In the genomic region with DNA sequence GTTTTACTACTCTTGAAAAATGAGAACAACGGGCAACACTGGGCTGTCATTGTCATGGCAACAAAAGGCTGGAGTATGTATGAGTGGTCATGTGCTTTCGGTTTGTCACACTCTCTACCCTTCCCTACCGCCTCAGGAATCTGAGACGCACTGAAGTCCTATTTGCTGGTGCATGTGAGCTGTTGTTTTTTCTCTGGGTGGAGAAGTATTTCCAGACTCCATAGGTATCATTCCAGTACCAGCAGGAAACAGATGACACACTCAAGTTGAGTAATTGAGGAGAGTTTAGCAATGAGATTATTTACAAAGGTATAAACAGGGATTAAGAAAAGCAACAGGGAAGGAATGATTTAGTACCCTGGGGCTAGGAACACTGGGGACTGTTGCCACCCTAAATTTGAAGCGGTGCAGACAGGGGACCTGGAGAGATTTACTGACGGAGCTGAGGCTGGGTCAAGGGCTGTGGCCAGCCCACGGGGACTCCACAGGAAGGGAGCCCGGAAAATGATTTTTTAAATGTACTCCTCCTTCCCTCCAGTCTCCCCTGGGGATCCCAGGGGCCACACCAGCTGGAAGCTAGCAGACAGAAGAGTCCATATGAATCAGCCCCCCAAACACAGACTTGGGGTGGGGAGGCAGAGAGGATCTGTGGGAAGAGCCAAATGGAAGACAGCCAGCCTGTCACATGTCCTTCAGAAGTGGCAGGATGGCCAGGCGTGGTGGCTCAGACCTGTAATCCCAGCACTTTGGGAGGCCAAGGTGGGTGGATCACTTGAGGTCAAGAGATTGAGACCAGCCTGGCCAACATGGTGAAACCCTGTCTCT, we compare ENCODE assay signal across 12 cellular contexts. TPM values are rescaled to one million over a fixed set of nuclear protein-coding genes. Genes with fewer than 3 reads are reported as not detected.
DNase-seq lines count a peak whose midpoint lies in the region; ATAC-seq, FAIRE-seq and TF ChIP-seq lines count a peak whose summit lies in the region.
"Had no signal": no experiment of that assay in that cellular context is flagged by ENCODE, and none has a peak within 500 bp of the region (broad histone marks: within the 10 kb centered on the region; RNA-seq: fewer than 3 reads in every experiment).

No MANE protein-coding gene starts in this region.

- no peak overlapping the region for H3K27ac ChIP-seq in kidney (ENCODE audit: low read depth in 2 of 2, low read length in 2 of 2)

- no peaks in the 10 kb centered on the region for H3K4me1 ChIP-seq in kidney (ENCODE audit: control insufficient read depth in 1 of 2, insufficient read depth in 1 of 2, low read depth in 1 of 2, low read length in 2 of 2)

- no peak overlapping the region for H3K9ac ChIP-seq in kidney (ENCODE audit: low read length in 2 of 2)

- peak; percentile 9 for DNase-seq in NCI-H345 (lab: John Stamatoyannopoulos, UW)
- no peak for DNase-seq in NCI-H345 treated with DMSO at 0.1 percent for 48 hours (lab: John Stamatoyannopoulos, UW; ENCODE audit: unreplicated experiment)
- DNase-seq in T1000 (lab: John Stamatoyannopoulos, UW), result peak; percentile 64
- DNase-seq in foreskin melanocyte, result peak; percentile 80
- DNase-seq in stromal cell of bone marrow (ENCODE audit: low read depth), result peak; percentile 84
- DNase-seq in activated naive CD4-positive, alpha-beta T cell (lab: John Stamatoyannopoulos, UW), result no peak
- no peak for DNase-seq in kidney
- DNase-seq: ACHN; activated T-cell treated with anti-CD3 and anti-CD28 coated beads, Interleukin-2, amount 50 U/mL, for 4 hours; SHP77 treated with DMSO at 0.1 percent for 48 hours; stimulated activated CD8-positive, alpha-beta memory T cell treated with anti-CD3 and anti-CD28 coated beads, Interleukin-4, amount 100 ng/mL, for 48 hours had no signal

- no peak for FAIRE-seq in kidney (lab: Jason Lieb, UNC)

- intact Hi-C loops in kidney (cut with DNase I), result no loop called here

- TF ChIP-seq CTCF in kidney (IDR thresholded peaks at IDR 0.05; ENCODE audit: borderline replicate concordance, extremely low read depth, insufficient read depth), result no peak

- no peak for ATAC-seq in GM21717 (IDR thresholded peaks at IDR 0.05; ENCODE audit: unreplicated experiment)
- ATAC-seq: activated T-cell treated with anti-CD3 and anti-CD28 coated beads, Interleukin-2, amount 50 U/mL, for 4 hours had no signal

- no peak overlapping the region for H3K4me3 ChIP-seq in kidney (ENCODE audit: low read length in 2 of 2)

- no peaks in the 10 kb centered on the region for H3K36me3 ChIP-seq in kidney (ENCODE audit: control insufficient read depth in 1 of 2, insufficient read depth in 2 of 2, low read length in 2 of 2)

- H3K9me3 ChIP-seq in kidney (ENCODE audit: control insufficient read depth in 1 of 2, low read length in 2 of 2), result no peaks in the 10 kb centered on the region

RNA-seq across cellular contexts. Expression of a gene that starts 13.2 kb away (rescaled TPM):
- total RNA-seq in kidney, result 18.8 TPM
- polyA plus RNA-seq in kidney (ENCODE audit: insufficient read depth, low read depth, low replicate concordance), result 6.6 TPM

Comparison
In these comparisons a context has a peak if more than half of its experiments do, and no peak if none do; other contexts are left out.
1. DNase-seq: peak in NCI-H345 (single experiment), T1000 (single experiment), foreskin melanocyte (single experiment) and stromal cell of bone marrow (single experiment); none in NCI-H345 treated with DMSO at 0.1 percent for 48 hours (single experiment), activated naive CD4-positive, alpha-beta T cell (0 of 4) and kidney (single experiment).